Comparison of ENCODE assay signal across 17 cellular contexts in the genomic region with DNA sequence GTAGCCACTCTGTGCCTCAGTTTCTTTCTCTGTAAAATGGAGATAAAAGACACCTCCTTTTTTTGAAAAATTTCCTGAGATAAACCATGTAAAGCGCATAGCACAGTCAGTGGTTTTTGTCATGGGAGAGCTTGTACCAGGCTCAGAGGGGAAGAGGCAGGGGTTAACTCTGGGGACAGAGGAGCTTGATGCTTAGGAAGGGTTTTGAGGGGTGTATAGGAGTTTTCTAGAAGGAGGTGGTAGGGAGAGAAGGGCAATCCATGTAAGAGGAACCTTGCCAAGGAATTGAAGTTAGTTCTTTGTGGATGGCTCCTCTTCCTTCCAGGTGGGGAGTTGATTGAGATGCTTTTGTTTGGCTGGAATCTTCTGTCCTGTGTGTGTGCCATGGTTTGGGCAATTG.
"Had no signal": no experiment of that assay in that cellular context is flagged by ENCODE, and none has a peak within 500 bp of the region (broad histone marks: within the 10 kb centered on the region; RNA-seq: fewer than 3 reads in every experiment).

No MANE protein-coding gene starts in this region.

- H3K9me3 Mint-ChIP-seq: activated T-helper 1 cell treated with anti-CD3 and anti-CD28 coated beads, Interleukin-12 subunit alpha, Interleukin-12 subunit beta, Interleukin-2, Interleukin-4 antibody, amounts not matched to agents 30 ng/mL and 10 ng/mL and 1 ng/mL, durations not matched to agents 14 hours and 24 hours and 36 hours; effector memory CD8-positive, alpha-beta T cell; immature natural killer cell; nephron; stimulated activated naive CD8-positive, alpha-beta T cell treated with anti-CD3 and anti-CD28 coated beads, Interleukin-15, Interleukin-2, amounts not matched to agents 100 ng/mL and 50 ng/mL, for 24 hours; T-helper 2 cell treated with Interferon-gamma antibody and Interleukin-4, amounts not matched to agents 5 μg/mL and 100 μg/mL, for 36 hours had no signal

- H3K4me3 ChIP-seq: breast epithelium, heart left ventricle, prostate gland, smooth muscle cell had no signal

- ATAC-seq: activated CD4-positive, CD25-positive, alpha-beta regulatory T cell treated with anti-CD3 and anti-CD28 coated beads, Interleukin-2, amount 50 U/mL, for 24 hours; effector memory CD8-positive, alpha-beta T cell; heart left ventricle had no signal

- H3K4me1 ChIP-seq: breast epithelium, foreskin keratinocyte, heart left ventricle, prostate gland had no signal

- H3K9me3 ChIP-seq: breast epithelium, heart left ventricle, prostate gland had no signal

- H3K4me1 Mint-ChIP-seq: immature natural killer cell had no signal

- H3K4me3 Mint-ChIP-seq: activated T-helper 1 cell treated with anti-CD3 and anti-CD28 coated beads, Interleukin-12 subunit alpha, Interleukin-12 subunit beta, Interleukin-2, Interleukin-4 antibody, amounts not matched to agents 30 ng/mL and 10 ng/mL and 1 ng/mL, durations not matched to agents 14 hours and 24 hours and 36 hours; effector memory CD8-positive, alpha-beta T cell; immature natural killer cell; stimulated activated naive CD8-positive, alpha-beta T cell treated with anti-CD3 and anti-CD28 coated beads, Interleukin-15, Interleukin-2, amounts not matched to agents 100 ng/mL and 50 ng/mL, for 24 hours; T-helper 2 cell treated with Interferon-gamma antibody and Interleukin-4, amounts not matched to agents 5 μg/mL and 100 μg/mL, for 36 hours had no signal

- H3K27me3 ChIP-seq: breast epithelium, heart left ventricle had no signal

- H3K4me2 ChIP-seq: smooth muscle cell had no signal

- H3K36me3 Mint-ChIP-seq: immature natural killer cell had no signal

- H3K27me3 Mint-ChIP-seq: stimulated activated naive CD8-positive, alpha-beta T cell treated with anti-CD3 and anti-CD28 coated beads, Interleukin-15, Interleukin-2, amounts not matched to agents 100 ng/mL and 50 ng/mL, for 24 hours had no signal

- H3K27ac Mint-ChIP-seq: activated T-helper 1 cell treated with anti-CD3 and anti-CD28 coated beads, Interleukin-12 subunit alpha, Interleukin-12 subunit beta, Interleukin-2, Interleukin-4 antibody, amounts not matched to agents 30 ng/mL and 10 ng/mL and 1 ng/mL, durations not matched to agents 14 hours and 24 hours and 36 hours; effector memory CD8-positive, alpha-beta T cell; immature natural killer cell; stimulated activated naive CD8-positive, alpha-beta T cell treated with anti-CD3 and anti-CD28 coated beads, Interleukin-15, Interleukin-2, amounts not matched to agents 100 ng/mL and 50 ng/mL, for 24 hours; T-helper 2 cell treated with Interferon-gamma antibody and Interleukin-4, amounts not matched to agents 5 μg/mL and 100 μg/mL, for 36 hours had no signal

- H3K27ac ChIP-seq: breast epithelium, foreskin keratinocyte, heart left ventricle, prostate gland had no signal

- H3K36me3 ChIP-seq: breast epithelium, heart left ventricle, prostate gland had no signal

- DNase-seq: activated naive CD4-positive, alpha-beta T cell; aorta; dermis blood vessel endothelial cell; effector memory CD8-positive, alpha-beta T cell; foreskin keratinocyte; heart left ventricle; immature natural killer cell; stimulated activated CD4-positive, alpha-beta T cell treated with anti-CD3 and anti-CD28 coated beads, Interleukin-4, amount 100 ng/mL, for 4 hours; stimulated activated CD8-positive, alpha-beta memory T cell treated with anti-CD3 and anti-CD28 coated beads, Interleukin-4, amount 100 ng/mL, for 48 hours had no signal
